10 cellular contexts compared by ENCODE assay signal in genomic region chr4:143025111-143025704, GRCh38.
DNase-seq lines count a peak whose midpoint lies in the region; ATAC-seq, FAIRE-seq and TF ChIP-seq lines count a peak whose summit lies in the region.
"Had no signal": no experiment of that assay in that cellular context is flagged by ENCODE, and none has a peak within 500 bp of the region (broad histone marks: within the 10 kb centered on the region; RNA-seq: fewer than 3 reads in every experiment).

No MANE protein-coding gene starts in this region.

- peaks cover 3% of the 10 kb centered on the region for H3K36me3 Mint-ChIP-seq in chondrocyte (ENCODE audit: low read depth)
- H3K36me3 Mint-ChIP-seq: activated naive CD8-positive, alpha-beta T cell; CD4-positive, CD25-positive, alpha-beta regulatory T cell had no signal

- no peaks in the 10 kb centered on the region for H3K4me1 ChIP-seq in psoas muscle

- H3K27ac Mint-ChIP-seq in chondrocyte (ENCODE audit: unreplicated experiment), result no peak overlapping the region
- H3K27ac Mint-ChIP-seq: activated naive CD8-positive, alpha-beta T cell; CD4-positive, CD25-positive, alpha-beta regulatory T cell had no signal

- no peak overlapping the region for H3K4me3 Mint-ChIP-seq in chondrocyte (ENCODE audit: unreplicated experiment)
- H3K4me3 Mint-ChIP-seq: activated naive CD8-positive, alpha-beta T cell; CD4-positive, CD25-positive, alpha-beta regulatory T cell had no signal

- H3K9me3 ChIP-seq in psoas muscle, result peaks cover 1% of the 10 kb centered on the region

- 67 to 83% (median 67%) methylated on average over 2 of the region's 2 CpGs for WGBS in psoas muscle, 3 donors

- FAIRE-seq in H54 (lab: Jason Lieb, UNC), result peak; percentile 93

- no peaks in the 10 kb centered on the region for H3K27me3 Mint-ChIP-seq in chondrocyte (ENCODE audit: low read depth)
- H3K27me3 Mint-ChIP-seq: CD4-positive, CD25-positive, alpha-beta regulatory T cell had no signal

- H3K4me1 Mint-ChIP-seq in chondrocyte (ENCODE audit: low read depth), result no peaks in the 10 kb centered on the region
- H3K4me1 Mint-ChIP-seq: CD4-positive, CD25-positive, alpha-beta regulatory T cell had no signal

- DNase-seq in NCI-H526 (lab: John Stamatoyannopoulos, UW) (peak; percentile 14 to 46), NCI-H526 treated with DMSO at 0.1 percent for 48 hours (lab: John Stamatoyannopoulos, UW) (no peak), H54 (ENCODE audit: insufficient read length, low spot score) (peak; percentile 7), Kasumi-1 (lab: John Stamatoyannopoulos, UW) (peak; percentile 27 to 42), chondrocyte (ENCODE audit: low spot score) (no peak), psoas muscle (no peak), T-helper 2 cell (no peak), NOMO-1 (lab: John Stamatoyannopoulos, UW; ENCODE audit: unreplicated experiment in 2 of 2) (no peak)
- DNase-seq: CD4-positive, CD25-positive, alpha-beta regulatory T cell had no signal

- no peak overlapping the region for H3K27ac ChIP-seq in psoas muscle

- intact Hi-C loops in psoas muscle (cut with DNase I), result loop anchor here (10.0 kb wide), 1 partner anchor 140 kb away; no protein-coding TSS in a partner anchor

- peaks cover 16% of the 10 kb centered on the region for H3K9me3 Mint-ChIP-seq in chondrocyte (ENCODE audit: low read depth)

- TF ChIP-seq CTCF in chondrocyte (IDR thresholded peaks at IDR 0.05), result peak; percentile 61
- peak; percentile 33 for TF ChIP-seq CTCF in psoas muscle (IDR thresholded peaks at IDR 0.05)

- no peaks in the 10 kb centered on the region for H3K27me3 ChIP-seq in psoas muscle (ENCODE audit: insufficient read depth in 3 of 3, low read length in 2 of 3)

- H3K4me3 ChIP-seq in psoas muscle, result no peak overlapping the region

- TF ChIP-seq POLR2A in H54 (IDR thresholded peaks at IDR 0.05; ENCODE audit: low read depth, low read length), result no peak

- no peaks in the 10 kb centered on the region for H3K36me3 ChIP-seq in psoas muscle (ENCODE audit: insufficient read depth in 1 of 2, low read depth in 1 of 2)

- ATAC-seq in psoas muscle, result peak in 1 of 4 donors; percentile 56

Comparison
In these comparisons a context has a peak if more than half of its experiments do, and no peak if none do; other contexts are left out.
1. DNase-seq: peak in NCI-H526 (2 of 2), H54 (single experiment) and Kasumi-1 (2 of 2); none in NCI-H526 treated with DMSO at 0.1 percent for 48 hours (single experiment), chondrocyte (single experiment), psoas muscle (0 of 2), T-helper 2 cell (0 of 5) and NOMO-1 (0 of 2).